13 cellular contexts compared by ENCODE assay signal in genomic region chr5:39519566-39520231, GRCh38.
A peak's percentile ranks its signal among the peaks of the same experiment; 100 is the strongest.
DNase-seq lines count a peak whose midpoint lies in the region; ATAC-seq and TF ChIP-seq lines count a peak whose summit lies in the region.
"Had no signal": no experiment of that assay in that cellular context is flagged by ENCODE, and none has a peak within 500 bp of the region (broad histone marks: within the 10 kb centered on the region; RNA-seq: fewer than 3 reads in every experiment).

No MANE protein-coding gene starts in this region.

- H3K27me3 ChIP-seq in fibroblast of lung (ENCODE audit: control insufficient read depth, insufficient read depth, low read length), result no peaks in the 10 kb centered on the region

- peak overlapping the region; percentile 0 for H3K4me2 ChIP-seq in fibroblast of lung (ENCODE audit: extremely low read depth, insufficient read depth, low read length)

- no peak for ATAC-seq in GM21825 (IDR thresholded peaks at IDR 0.05; ENCODE audit: unreplicated experiment)
- ATAC-seq in HG02642 (IDR thresholded peaks at IDR 0.05; ENCODE audit: poor library complexity, unreplicated experiment), result no peak
- ATAC-seq: activated CD8-positive, alpha-beta memory T cell treated with anti-CD3 and anti-CD28 coated beads, Interleukin-2, amount 10 ng/mL, durations not matched to agents 7 days and 5 days; natural killer cell treated with Interleukin-12 subunit alpha and Interleukin-12 subunit beta and Interleukin-15 and Interleukin-18, amount 100 ng/mL, for 72 hours had no signal

- H3K4me1 ChIP-seq in fibroblast of lung (ENCODE audit: control insufficient read depth, extremely low read depth, insufficient read depth, low read length), result peaks cover 15% of the 10 kb centered on the region

- H2AFZ ChIP-seq in fibroblast of lung (ENCODE audit: low read length), result no peak overlapping the region

- no peak overlapping the region for H3K4me3 ChIP-seq in fibroblast of lung (replicated peaks in 1 of 4; ENCODE audit: control extremely low read depth in 1 of 4, insufficient read depth in 1 of 4, low read depth in 3 of 4, low read length in 4 of 4)

- TF ChIP-seq EP300 in Ishikawa (IDR thresholded peaks at IDR 0.05; ENCODE audit: borderline replicate concordance), result no peak

- DNase-seq in A172 (ENCODE audit: low spot score), result peak; percentile 56
- peak; percentile 74 to 81 for DNase-seq in fibroblast of lung (ENCODE audit: low read depth in 2 of 2)
- DNase-seq in myocyte (ENCODE audit: low read depth), result peak; percentile 28
- DNase-seq in NCI-H524 treated with DMSO at 0.1 percent for 48 hours (lab: John Stamatoyannopoulos, UW), result no peak
- no peak for DNase-seq in NCI-H1105 treated with DMSO at 0.1 percent for 48 hours (lab: John Stamatoyannopoulos, UW)
- DNase-seq: activated CD8-positive, alpha-beta memory T cell treated with anti-CD3 and anti-CD28 coated beads, Interleukin-2, amount 10 ng/mL, durations not matched to agents 7 days and 5 days; NCI-H1436 treated with DMSO at 0.1 percent for 48 hours; stimulated activated CD4-positive, alpha-beta T cell treated with anti-CD3 and anti-CD28 coated beads, Interleukin-4, amount 100 ng/mL, for 1 hour; T-helper 2 cell had no signal

- TF ChIP-seq RAD21 in Ishikawa (IDR thresholded peaks at IDR 0.05; ENCODE audit: low read depth), result no peak

- TF ChIP-seq CTCF in fibroblast of lung (conservative IDR thresholded peaks at IDR 0.05 in 1 of 2, IDR thresholded peaks at IDR 0.05 in 1 of 2; ENCODE audit: low read depth in 1 of 2, low read length in 2 of 2), result no peak

- no peak overlapping the region for H3K9ac ChIP-seq in fibroblast of lung (ENCODE audit: insufficient read depth, low read length)

- H3K36me3 ChIP-seq in fibroblast of lung (ENCODE audit: control insufficient read depth, insufficient read depth, low read length), result no peaks in the 10 kb centered on the region

- H3K79me2 ChIP-seq in fibroblast of lung (ENCODE audit: control insufficient read depth, insufficient read depth, low read length), result no peaks in the 10 kb centered on the region

- no peaks in the 10 kb centered on the region for H4K20me1 ChIP-seq in fibroblast of lung (ENCODE audit: control insufficient read depth, extremely low read depth, insufficient read depth, low read length)

- H3K27ac ChIP-seq in fibroblast of lung (ENCODE audit: insufficient read depth, low read length), result peak overlapping the region; percentile 78

- no peaks in the 10 kb centered on the region for H3K9me3 ChIP-seq in fibroblast of lung (ENCODE audit: control insufficient read depth, insufficient read depth, low read depth, low read length)

TF ChIP-seq in Ishikawa, 13 proteins besides CTCF, POLR2A, EP300 and RAD21:
- TF ChIP-seq TEAD4 (IDR thresholded peaks at IDR 0.05) (peak; percentile 21; the same call in 1 of the 2 replicates), TAF1 (IDR thresholded peaks at IDR 0.05; ENCODE audit: low read depth) (no peak)

Comparison
In these comparisons a context has a peak if more than half of its experiments do, and no peak if none do; other contexts are left out.
1. DNase-seq: peak in A172 (single experiment), fibroblast of lung (2 of 2) and myocyte (single experiment); none in NCI-H524 treated with DMSO at 0.1 percent for 48 hours (single experiment) and NCI-H1105 treated with DMSO at 0.1 percent for 48 hours (single experiment).